1 cellular context compared by ENCODE assay signal in the genomic region with DNA sequence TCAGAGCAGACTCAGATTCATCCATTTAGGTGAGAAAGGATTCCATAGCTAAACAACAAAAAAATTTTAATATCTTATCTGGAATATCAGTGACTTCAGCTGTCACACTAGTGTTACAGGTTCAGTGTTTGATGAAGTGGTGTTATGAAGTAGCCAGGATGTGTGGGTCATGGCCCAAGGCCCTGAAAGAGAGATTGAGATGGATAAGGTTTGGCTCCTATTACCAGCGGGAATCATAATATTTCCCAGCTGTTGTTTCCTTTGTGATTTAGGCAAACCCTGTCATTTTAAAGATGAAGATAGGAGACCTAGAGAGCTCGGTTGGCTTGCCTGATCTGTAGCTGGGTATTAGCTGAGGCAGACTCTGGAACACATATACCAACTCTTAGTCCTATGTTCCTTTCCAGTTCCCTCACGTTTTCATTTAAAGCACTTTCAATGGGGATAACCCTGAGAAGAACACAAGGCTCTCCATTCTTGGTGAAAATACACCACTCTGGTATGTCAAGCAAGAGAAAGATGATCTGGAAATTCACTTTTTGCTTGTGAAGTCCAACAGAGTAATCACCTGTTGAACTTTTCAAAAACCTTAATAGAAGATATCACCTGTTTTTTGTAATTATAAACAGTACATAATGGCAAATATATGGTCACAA.
A peak's percentile ranks its signal among the peaks of the same experiment; 100 is the strongest.
TF ChIP-seq lines count a peak whose summit lies in the region.

No MANE protein-coding gene starts in this region.

TF ChIP-seq in SK-N-SH, 30 proteins besides CTCF, POLR2A, EP300 and RAD21 (continued from another document):
- TF ChIP-seq, protein P1, sequence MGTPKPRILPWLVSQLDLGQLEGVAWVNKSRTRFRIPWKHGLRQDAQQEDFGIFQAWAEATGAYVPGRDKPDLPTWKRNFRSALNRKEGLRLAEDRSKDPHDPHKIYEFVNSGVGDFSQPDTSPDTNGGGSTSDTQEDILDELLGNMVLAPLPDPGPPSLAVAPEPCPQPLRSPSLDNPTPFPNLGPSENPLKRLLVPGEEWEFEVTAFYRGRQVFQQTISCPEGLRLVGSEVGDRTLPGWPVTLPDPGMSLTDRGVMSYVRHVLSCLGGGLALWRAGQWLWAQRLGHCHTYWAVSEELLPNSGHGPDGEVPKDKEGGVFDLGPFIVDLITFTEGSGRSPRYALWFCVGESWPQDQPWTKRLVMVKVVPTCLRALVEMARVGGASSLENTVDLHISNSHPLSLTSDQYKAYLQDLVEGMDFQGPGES (IDR thresholded peaks at IDR 0.05; ENCODE audit: low read depth, low read length): no peak
- TF ChIP-seq GABPA (IDR thresholded peaks at IDR 0.05; ENCODE audit: low read depth) (no peak), EZH2phosphoT487 (IDR thresholded peaks at IDR 0.05; ENCODE audit: borderline replicate concordance, low read depth) (no peak), NRF1 (IDR thresholded peaks at IDR 0.05; ENCODE audit: low read depth, low read length) (no peak), TEAD4 (IDR thresholded peaks at IDR 0.05; ENCODE audit: borderline replicate concordance, insufficient read depth) (no peak), FOSL2 (IDR thresholded peaks at IDR 0.05; ENCODE audit: borderline replicate concordance, low read depth) (no peak), TAF1 (IDR thresholded peaks at IDR 0.05; ENCODE audit: borderline replicate concordance, low read depth, low read length) (no peak), MXI1 (IDR thresholded peaks at IDR 0.05; ENCODE audit: low read depth, low read length) (peak; percentile 51; the same call in 1 of the 2 replicates), CHD2 (IDR thresholded peaks at IDR 0.05; ENCODE audit: low read length, partially characterized antibody) (peak; percentile 66), RCOR1 (IDR thresholded peaks at IDR 0.05; ENCODE audit: low read length) (peak; percentile 90; the same call in 1 of the 2 replicates), YY1 (IDR thresholded peaks at IDR 0.05; ENCODE audit: low read depth) (no peak), POLR2AphosphoS5 (IDR thresholded peaks at IDR 0.05; ENCODE audit: low read depth, low read length) (no peak), TCF12 (IDR thresholded peaks at IDR 0.05) (peak; percentile 25; the same call in 1 of the 2 replicates), SIN3A (IDR thresholded peaks at IDR 0.05; ENCODE audit: borderline replicate concordance, low read depth, low read length) (no peak)
